In the genomic region with DNA sequence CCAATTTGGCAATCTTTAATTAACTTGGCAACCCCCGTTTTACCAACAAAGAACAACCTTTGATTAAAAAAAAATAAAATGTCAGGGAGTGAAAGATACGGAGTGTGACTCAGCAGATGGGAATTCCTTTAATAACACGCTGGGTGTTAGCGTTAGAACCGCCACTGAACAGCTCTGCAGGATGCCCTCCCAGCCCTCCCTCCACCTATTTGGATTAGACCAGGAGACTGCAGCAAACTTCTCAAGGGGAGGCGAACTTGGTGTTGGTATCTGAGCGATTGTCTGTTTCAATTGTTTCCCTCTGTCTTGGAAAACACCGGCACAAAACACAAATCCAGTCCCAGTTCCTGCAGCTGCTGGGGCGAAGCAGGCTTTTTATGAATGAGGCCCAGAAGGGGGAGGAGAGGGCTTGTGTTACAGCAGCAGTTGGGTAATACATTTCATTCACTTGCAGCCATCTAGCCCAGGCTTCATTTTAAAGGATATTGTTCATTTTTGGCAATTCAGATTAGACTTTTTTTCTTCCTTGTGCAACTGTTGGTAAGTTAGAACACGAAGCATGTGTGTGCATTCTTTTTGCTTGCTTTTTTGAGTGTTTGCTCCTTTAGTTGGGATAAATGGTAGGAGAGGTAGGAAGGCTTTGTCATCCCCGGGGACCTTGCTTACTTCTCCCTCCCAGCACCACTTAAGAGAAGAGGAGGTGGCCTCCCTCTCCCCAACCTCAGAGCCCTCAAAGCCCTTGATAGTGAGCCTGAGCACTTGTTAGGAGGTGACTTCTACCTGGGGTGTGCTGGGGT, we compare ENCODE assay signal across 1 cellular context.
TF ChIP-seq lines count a peak whose summit lies in the region.

No MANE protein-coding gene starts in this region.

TF ChIP-seq in GM23338, 12 proteins besides CTCF, POLR2A, EP300 and RAD21 (continued from another document):
- TF ChIP-seq ZNF462 (CRISPR knock-in tag; IDR thresholded peaks at IDR 0.05) (peak; percentile 8; the same call in 1 of the 2 replicates), EZH2 (IDR thresholded peaks at IDR 0.05; ENCODE audit: low read depth, unreplicated experiment) (no peak), STAT1 (IDR thresholded peaks at IDR 0.05; ENCODE audit: unreplicated experiment) (no peak), POLR2AphosphoS5 (IDR thresholded peaks at IDR 0.05; ENCODE audit: low read depth) (no peak; the same call in 1 of the 2 replicates)
- TF ChIP-seq, protein P1, sequence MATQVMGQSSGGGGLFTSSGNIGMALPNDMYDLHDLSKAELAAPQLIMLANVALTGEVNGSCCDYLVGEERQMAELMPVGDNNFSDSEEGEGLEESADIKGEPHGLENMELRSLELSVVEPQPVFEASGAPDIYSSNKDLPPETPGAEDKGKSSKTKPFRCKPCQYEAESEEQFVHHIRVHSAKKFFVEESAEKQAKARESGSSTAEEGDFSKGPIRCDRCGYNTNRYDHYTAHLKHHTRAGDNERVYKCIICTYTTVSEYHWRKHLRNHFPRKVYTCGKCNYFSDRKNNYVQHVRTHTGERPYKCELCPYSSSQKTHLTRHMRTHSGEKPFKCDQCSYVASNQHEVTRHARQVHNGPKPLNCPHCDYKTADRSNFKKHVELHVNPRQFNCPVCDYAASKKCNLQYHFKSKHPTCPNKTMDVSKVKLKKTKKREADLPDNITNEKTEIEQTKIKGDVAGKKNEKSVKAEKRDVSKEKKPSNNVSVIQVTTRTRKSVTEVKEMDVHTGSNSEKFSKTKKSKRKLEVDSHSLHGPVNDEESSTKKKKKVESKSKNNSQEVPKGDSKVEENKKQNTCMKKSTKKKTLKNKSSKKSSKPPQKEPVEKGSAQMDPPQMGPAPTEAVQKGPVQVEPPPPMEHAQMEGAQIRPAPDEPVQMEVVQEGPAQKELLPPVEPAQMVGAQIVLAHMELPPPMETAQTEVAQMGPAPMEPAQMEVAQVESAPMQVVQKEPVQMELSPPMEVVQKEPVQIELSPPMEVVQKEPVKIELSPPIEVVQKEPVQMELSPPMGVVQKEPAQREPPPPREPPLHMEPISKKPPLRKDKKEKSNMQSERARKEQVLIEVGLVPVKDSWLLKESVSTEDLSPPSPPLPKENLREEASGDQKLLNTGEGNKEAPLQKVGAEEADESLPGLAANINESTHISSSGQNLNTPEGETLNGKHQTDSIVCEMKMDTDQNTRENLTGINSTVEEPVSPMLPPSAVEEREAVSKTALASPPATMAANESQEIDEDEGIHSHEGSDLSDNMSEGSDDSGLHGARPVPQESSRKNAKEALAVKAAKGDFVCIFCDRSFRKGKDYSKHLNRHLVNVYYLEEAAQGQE (IDR thresholded peaks at IDR 0.05; ENCODE audit: unreplicated experiment), result no peak
